1 cellular context compared by ENCODE assay signal in genomic region chr6:29797120-29797519, GRCh38.
TF ChIP-seq lines count a peak whose summit lies in the region.

No MANE protein-coding gene starts in this region.

TF ChIP-seq in IMR-90, 13 proteins besides CTCF, POLR2A, EP300 and RAD21 (continued from another document):
- TF ChIP-seq RCOR1 (IDR thresholded peaks at IDR 0.05; ENCODE audit: insufficient replicate concordance, low read length): no peak
- no peak for TF ChIP-seq FOS (IDR thresholded peaks at IDR 0.05; ENCODE audit: low read depth, low read length)
- TF ChIP-seq BHLHE40 (IDR thresholded peaks at IDR 0.05; ENCODE audit: low read depth, low read length): no peak
- TF ChIP-seq MXI1 (IDR thresholded peaks at IDR 0.05; ENCODE audit: borderline replicate concordance, low read depth, low read length): no peak
- no peak for TF ChIP-seq CHD1 (IDR thresholded peaks at IDR 0.05; ENCODE audit: low read depth, low read length)
